In genomic region chr14:68779761-68780323, GRCh38 we compare ENCODE assay signal across 8 cellular contexts. TPM values are rescaled to one million over a fixed set of nuclear protein-coding genes. Genes with fewer than 3 reads are reported as not detected.
DNase-seq lines count a peak whose midpoint lies in the region; ATAC-seq and TF ChIP-seq lines count a peak whose summit lies in the region.

No MANE protein-coding gene starts in this region.

- TF ChIP-seq CTCF in heart right ventricle (IDR thresholded peaks at IDR 0.05) = no peak
- no peak for TF ChIP-seq CTCF in thoracic aorta (IDR thresholded peaks at IDR 0.05)
- no peak for TF ChIP-seq CTCF in omental fat pad (IDR thresholded peaks at IDR 0.05)

- ATAC-seq in heart right ventricle = no peak
- ATAC-seq in left ventricle myocardium superior = no peak
- peak; percentile 30 for ATAC-seq in left colon
- ATAC-seq in thoracic aorta (ENCODE audit: insufficient number of reproducible peaks, low FRiP score, low read depth) = peak; percentile 65
- ATAC-seq in omental fat pad (ENCODE audit: low FRiP score) = no peak
- ATAC-seq in HG03159 (IDR thresholded peaks at IDR 0.05; ENCODE audit: unreplicated experiment) = no peak

- H3K27me3 ChIP-seq in heart right ventricle = no peaks in the 10 kb centered on the region
- no peaks in the 10 kb centered on the region for H3K27me3 ChIP-seq in adipocyte (replicated peaks; ENCODE audit: control insufficient read depth, insufficient read depth, low read length)
- H3K27me3 ChIP-seq in thoracic aorta (replicated peaks; ENCODE audit: insufficient read depth) = no peaks in the 10 kb centered on the region

- intact Hi-C loops in heart right ventricle (cut with DNase I) = loop anchor here in 6 of 10 donors (2.0 to 10.0 kb wide), 5 partner anchors 48 to 255 kb away; no protein-coding TSS in a partner anchor
- intact Hi-C loops in left ventricle myocardium superior (cut with micrococcal nuclease) = no loop called here
- intact Hi-C loops in left colon (cut with DNase I, micrococcal nuclease) = no loop called here

- DNase-seq in heart right ventricle = no peak
- DNase-seq in left ventricle myocardium superior = no peak
- peak; percentile 84 for DNase-seq in adipocyte (ENCODE audit: low read depth)
- DNase-seq in left colon = peak; percentile 38 to 72
- no peak for DNase-seq in thoracic aorta (ENCODE audit: low spot score)
- no peak for DNase-seq in MV-4-11 (lab: John Stamatoyannopoulos, UW)
- DNase-seq in omental fat pad (ENCODE audit: low spot score) = no peak

- H3K36me3 ChIP-seq in heart right ventricle = no peaks in the 10 kb centered on the region
- H3K36me3 ChIP-seq in adipocyte (ENCODE audit: control insufficient read depth, insufficient read depth, low read length, severe bottlenecking) = no peaks in the 10 kb centered on the region
- no peaks in the 10 kb centered on the region for H3K36me3 ChIP-seq in thoracic aorta

- 74 to 79% methylated on average over 9 of the region's 9 CpGs for WGBS in heart right ventricle, 2 donors

- no peak overlapping the region for H3K9ac ChIP-seq in adipocyte (ENCODE audit: low read length)

- H3K27ac ChIP-seq in heart right ventricle (peak overlapping the region in 8 of 10 donors; percentile 9 to 88 (median 62)), thoracic aorta (peak overlapping the region; percentile 39 to 45)

- H3K4me1 ChIP-seq in heart right ventricle (peaks cover 9 to 58% (median 46%) of the 10 kb centered on the region in 9 donors), adipocyte (ENCODE audit: control insufficient read depth, insufficient read depth, low read length) (peaks cover 33% of the 10 kb centered on the region), thoracic aorta (ENCODE audit: control insufficient read depth in 1 of 2, low read depth in 2 of 2) (peaks cover 17 to 42% of the 10 kb centered on the region in 2 donors)

- peak overlapping the region in 1 of 10 donors; percentile 22 for H3K4me3 ChIP-seq in heart right ventricle
- H3K4me3 ChIP-seq in adipocyte (ENCODE audit: low read length) = no peak overlapping the region
- peak overlapping the region; percentile 5 for H3K4me3 ChIP-seq in thoracic aorta

- H3K9me3 ChIP-seq in heart right ventricle (peaks cover 0 to 9% (median 2%) of the 10 kb centered on the region in 11 donors), adipocyte (ENCODE audit: control insufficient read depth, low read length) (no peaks in the 10 kb centered on the region), thoracic aorta (no peaks in the 10 kb centered on the region)

RNA-seq across cellular contexts. Expression of gene ZFP36L1, which starts 13.0 kb away (rescaled TPM):
- 100 to 1,000 TPM in 2 of 10 donors, 10 to 100 TPM in 8; 46.5 to 127 (median 55.3) TPM for total RNA-seq in heart right ventricle
- polyA plus RNA-seq in heart right ventricle = 10 to 100 TPM; 40.8 to 41.1 TPM
- 49.2 TPM for total RNA-seq in left ventricle myocardium superior
- 100 to 1,000 TPM in 1 of 2 donors, 10 to 100 TPM in 1; 79.2 to 127 TPM for total RNA-seq in left colon
- total RNA-seq in thoracic aorta = 100 to 1,000 TPM; 233 to 326 TPM
- total RNA-seq in omental fat pad = 100 to 1,000 TPM; 363 to 395 (median 384) TPM

Comparison
In these comparisons a context has a peak if more than half of its experiments do, and no peak if none do; other contexts are left out.
1. intact Hi-C loops: an anchor here in heart right ventricle (2.0 to 10.0 kb wide); none called in left ventricle myocardium superior and left colon.
2. ATAC-seq: peak in left colon (single experiment) and thoracic aorta (single experiment); none in heart right ventricle (0 of 8), left ventricle myocardium superior (single experiment), omental fat pad (single experiment) and HG03159 (single experiment).
3. DNase-seq: peak in adipocyte (single experiment) and left colon (2 of 2); none in heart right ventricle (0 of 2), left ventricle myocardium superior (single experiment), thoracic aorta (single experiment), MV-4-11 (single experiment) and omental fat pad (single experiment).